ENCODE assay signal across 10 cellular contexts in the genomic region with DNA sequence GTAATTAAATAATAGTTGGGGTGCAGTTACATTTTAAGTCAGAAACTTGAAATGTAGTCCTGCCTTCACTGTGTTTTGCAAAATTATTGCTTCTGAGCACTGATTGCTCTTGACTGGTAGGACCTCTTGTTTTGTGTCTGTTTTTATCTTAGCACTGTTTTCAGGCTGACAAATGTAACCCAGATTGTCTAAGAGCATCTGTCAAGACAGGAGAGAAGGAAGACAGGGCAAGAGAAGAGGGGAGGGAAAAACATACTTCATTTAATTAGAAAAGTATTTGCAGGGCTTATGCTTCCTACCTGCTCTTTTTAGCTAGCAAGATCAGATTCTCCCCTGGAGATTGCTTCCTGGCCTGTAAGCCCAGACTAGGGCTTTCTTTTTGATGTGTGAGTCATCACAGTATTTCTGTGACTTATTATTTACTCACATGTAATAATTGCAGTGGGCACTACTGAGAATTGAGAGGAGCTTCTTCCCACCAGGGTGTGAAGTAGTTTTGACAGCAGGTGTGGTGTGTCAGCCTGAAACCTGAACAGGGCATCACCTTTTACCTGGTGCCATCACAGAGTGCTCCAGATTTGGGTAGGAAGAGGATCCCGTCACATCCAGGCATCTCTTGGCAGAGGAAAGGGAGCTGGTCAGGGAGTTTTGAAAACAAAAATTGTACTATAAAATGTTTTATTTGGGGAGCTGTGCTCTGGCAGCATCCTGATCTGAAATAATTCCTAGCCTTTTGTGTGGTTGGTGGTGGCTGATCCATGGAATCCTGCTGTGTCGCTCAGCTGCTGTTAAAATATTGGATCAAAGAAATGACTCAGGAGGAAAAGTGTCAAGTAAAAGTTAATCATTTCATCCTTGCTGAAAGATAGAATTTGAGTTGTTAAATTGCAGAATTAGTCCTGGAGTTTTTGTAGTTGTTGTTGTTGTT.
A peak's percentile ranks its signal among the peaks of the same experiment; 100 is the strongest.
DNase-seq lines count a peak whose midpoint lies in the region; ATAC-seq and TF ChIP-seq lines count a peak whose summit lies in the region.
"Had no signal": no experiment of that assay in that cellular context is flagged by ENCODE, and none has a peak within 500 bp of the region (broad histone marks: within the 10 kb centered on the region; RNA-seq: fewer than 3 reads in every experiment).

No MANE protein-coding gene starts in this region.

- H3K27me3 ChIP-seq in breast epithelium, result no peaks in the 10 kb centered on the region

- H3K27me3 Mint-ChIP-seq in MCF 10A (ENCODE audit: insufficient read depth, unreplicated experiment), result peaks cover 30% of the 10 kb centered on the region

- H3K9me3 ChIP-seq in breast epithelium, result no peaks in the 10 kb centered on the region

- POLR2A ChIA-PET in MCF 10A (lab: Yijun Ruan, JAX), result no interaction called here

- H3K27ac Mint-ChIP-seq in MCF 10A (ENCODE audit: low read depth, unreplicated experiment), result no peak overlapping the region

- peak; percentile 86 for ATAC-seq in HG03175 (IDR thresholded peaks at IDR 0.05; ENCODE audit: unreplicated experiment)

- H3K36me3 Mint-ChIP-seq in MCF 10A (ENCODE audit: insufficient read depth, unreplicated experiment), result no peaks in the 10 kb centered on the region

- no TSS peak for BruUV-seq in MCF 10A (replicated peaks; lab: Mats Ljungman, UMichigan)

- DNase-seq in MCF 10A (ENCODE audit: unreplicated experiment) (peak; percentile 35), breast epithelium (ENCODE audit: low spot score in 2 of 2) (no peak), NCI-H774 (lab: John Stamatoyannopoulos, UW) (peak; percentile 79), H4 (ENCODE audit: low spot score) (no peak), middle frontal gyrus (ENCODE audit: extremely low spot score, low spot score) (no peak)
- DNase-seq in activated CD4-positive, alpha-beta T cell treated with anti-CD3 and anti-CD28 coated beads, Interleukin-2, amount 50 U/mL, for 1 hour, result no peak
- no peak for DNase-seq in activated T-cell treated with anti-CD3 and anti-CD28 coated beads, Interleukin-2, amount 50 U/mL, for 48 hours
- DNase-seq: activated CD4-positive, alpha-beta T cell treated with anti-CD3 and anti-CD28 coated beads for 1 hour; central memory CD4-positive, alpha-beta T cell had no signal

- no peak overlapping the region for H3K4me3 ChIP-seq in breast epithelium

- H3K27ac ChIP-seq in breast epithelium, result no peak overlapping the region

- TF ChIP-seq POLR2A in breast epithelium (IDR thresholded peaks at IDR 0.05), result no peak

- H3K4me3 Mint-ChIP-seq in MCF 10A (ENCODE audit: unreplicated experiment), result no peak overlapping the region

- TF ChIP-seq CTCF in MCF 10A (IDR thresholded peaks at IDR 0.05; ENCODE audit: unreplicated experiment) (no peak), breast epithelium (IDR thresholded peaks at IDR 0.05) (no peak)

- intact Hi-C loops in MCF 10A (cut with micrococcal nuclease) (loop anchor here (10.0 kb wide), 1 partner anchor 248 kb away; no protein-coding TSS in a partner anchor), breast epithelium (cut with DNase I; ENCODE audit: low total_unique reads) (no loop called here)

- CTCF ChIA-PET in MCF 10A (lab: Yijun Ruan, JAX), result interaction anchor here (0.6 to 0.7 kb wide), 3 partner anchors 15 to 1171 kb away, joined by 3 to 5 read pairs (median 3); no protein-coding TSS in a partner anchor

- no peaks in the 10 kb centered on the region for H3K36me3 ChIP-seq in breast epithelium

- no peaks in the 10 kb centered on the region for H3K9me3 Mint-ChIP-seq in MCF 10A (ENCODE audit: unreplicated experiment)

- H3K4me1 Mint-ChIP-seq in MCF 10A (ENCODE audit: insufficient read depth, unreplicated experiment), result no peaks in the 10 kb centered on the region

- no peaks in the 10 kb centered on the region for H3K4me1 ChIP-seq in breast epithelium

Comparison
In these comparisons a context has a peak if more than half of its experiments do, and no peak if none do; other contexts are left out.
1. DNase-seq: peak in MCF 10A (single experiment) and NCI-H774 (single experiment); none in breast epithelium (0 of 2), H4 (single experiment), middle frontal gyrus (single experiment), activated CD4-positive, alpha-beta T cell treated with anti-CD3 and anti-CD28 coated beads, Interleukin-2, amount 50 U/mL, for 1 hour (single experiment) and activated T-cell treated with anti-CD3 and anti-CD28 coated beads, Interleukin-2, amount 50 U/mL, for 48 hours (0 of 2).